In the genomic region with DNA sequence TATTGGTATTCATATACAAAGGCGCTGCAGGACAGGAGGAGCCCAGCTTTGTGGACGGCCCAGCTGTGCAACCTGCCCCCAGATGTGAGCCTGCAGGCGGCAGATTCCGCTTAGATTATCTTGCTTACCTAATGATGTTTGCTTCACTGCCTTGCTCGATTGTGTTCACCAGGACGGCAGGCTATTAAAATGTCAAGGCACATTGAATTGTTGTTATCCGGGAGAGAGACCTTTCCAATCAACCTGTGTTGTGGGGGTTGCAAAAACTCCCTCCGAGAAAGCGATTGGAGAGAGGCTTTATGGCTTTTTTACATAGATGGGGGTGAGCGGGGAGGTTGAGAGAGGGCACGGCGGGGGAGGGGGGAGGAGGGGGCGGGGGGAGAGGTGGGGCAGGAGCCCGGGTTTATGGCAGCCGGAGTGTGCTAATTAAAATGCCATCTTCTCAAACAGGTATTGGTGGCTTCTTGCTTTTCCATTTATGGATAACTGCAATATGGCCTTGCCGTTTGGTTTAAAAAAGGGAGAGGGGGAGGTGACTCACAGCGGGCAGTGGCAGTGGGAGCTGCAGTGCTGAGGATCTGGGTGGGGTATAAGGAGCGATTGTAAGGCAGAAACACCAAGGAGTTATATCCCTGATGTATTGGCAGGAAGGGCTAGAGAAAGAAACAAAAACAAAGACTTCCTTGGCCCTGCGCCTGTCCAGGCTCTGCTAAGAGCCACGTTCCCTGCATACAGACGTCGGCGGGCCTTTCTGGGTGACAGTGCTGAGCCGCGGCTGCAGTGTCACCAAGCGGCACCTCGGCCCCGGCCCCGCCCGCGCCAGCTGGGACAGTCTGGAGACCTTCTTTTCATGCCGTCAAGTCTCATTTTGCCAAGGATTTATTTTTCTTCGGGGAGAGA, we compare ENCODE assay signal across 8 cellular contexts.
DNase-seq lines count a peak whose midpoint lies in the region; TF ChIP-seq lines count a peak whose summit lies in the region.

No MANE protein-coding gene starts in this region.

- H2AFZ ChIP-seq in H9 (ENCODE audit: low read length) (peak overlapping the region; percentile 70), Loucy (ENCODE audit: low read length) (peak overlapping the region; percentile 48), hepatocyte (peak overlapping the region; percentile 88)

- H3K4me3 ChIP-seq in GM06990 (replicated peaks; ENCODE audit: low read depth, low read length) (peak overlapping the region; percentile 65), Loucy (ENCODE audit: low read length, poor library complexity, severe bottlenecking) (peak overlapping the region; percentile 99), astrocyte of the cerebellum (ENCODE audit: low read depth, low read length) (peak overlapping the region; percentile 67), hepatocyte (peak overlapping the region; percentile 61)

- H3F3A ChIP-seq in Loucy (ENCODE audit: low read depth): peaks cover 4% of the 10 kb centered on the region; the same call in 1 of the 2 replicates

- H3K4me1 Mint-ChIP-seq in H9: peaks cover 16 to 32% of the 10 kb centered on the region in 2 experiments
- H3K4me1 Mint-ChIP-seq in T-helper 1 cell treated with Interleukin-12 subunit alpha and Interleukin-12 subunit beta and Interleukin-4 antibody, amounts not matched to agents 30 μg/mL and 1 μg/mL, for 36 hours (ENCODE audit: low read depth): peaks cover 25% of the 10 kb centered on the region

- no peaks in the 10 kb centered on the region for H3K27me3 ChIP-seq in GM06990 (replicated peaks; ENCODE audit: control insufficient read depth, insufficient read depth, low read length)
- no peaks in the 10 kb centered on the region for H3K27me3 ChIP-seq in H9 (ENCODE audit: insufficient read depth, low read length)
- no peaks in the 10 kb centered on the region for H3K27me3 ChIP-seq in Loucy (ENCODE audit: insufficient read depth, low read length, poor library complexity, severe bottlenecking)
- no peaks in the 10 kb centered on the region for H3K27me3 ChIP-seq in hepatocyte

- no peak overlapping the region for H4K5ac ChIP-seq in H9 (ENCODE audit: insufficient read length, low read depth, low read length)

- H3K18ac ChIP-seq in H9 (ENCODE audit: insufficient read length, low read depth, low read length): peak overlapping the region; percentile 94

- peak overlapping the region; percentile 96 to 99 (median 98) for H3K27ac Mint-ChIP-seq in H9
- peak overlapping the region; percentile 97 for H3K27ac Mint-ChIP-seq in T-helper 1 cell treated with Interleukin-12 subunit alpha and Interleukin-12 subunit beta and Interleukin-4 antibody, amounts not matched to agents 30 μg/mL and 1 μg/mL, for 36 hours

- no peaks in the 10 kb centered on the region for H3K79me1 ChIP-seq in H9 (ENCODE audit: insufficient read depth, low read depth, low read length, poor library complexity, severe bottlenecking)

- H3K9me2 ChIP-seq in Loucy (replicated peaks; ENCODE audit: low read depth, low read length) (no peaks in the 10 kb centered on the region), hepatocyte (replicated peaks; ENCODE audit: insufficient read depth) (no peaks in the 10 kb centered on the region)

- H3K4me2 ChIP-seq in H9 (ENCODE audit: insufficient read depth, insufficient read length, low read length): peak overlapping the region; percentile 98
- peak overlapping the region; percentile 73 for H3K4me2 ChIP-seq in Loucy (ENCODE audit: low read depth, low read length, poor library complexity, severe bottlenecking)
- peak overlapping the region; percentile 91 for H3K4me2 ChIP-seq in hepatocyte

- H4K91ac ChIP-seq in H9 (ENCODE audit: insufficient read length, low read depth, low read length): peak overlapping the region; percentile 78

- H3K9me3 Mint-ChIP-seq in H9: no peaks in the 10 kb centered on the region
- no peaks in the 10 kb centered on the region for H3K9me3 Mint-ChIP-seq in T-helper 1 cell treated with Interleukin-12 subunit alpha and Interleukin-12 subunit beta and Interleukin-4 antibody, amounts not matched to agents 30 μg/mL and 1 μg/mL, for 36 hours

- H3K4me3 Mint-ChIP-seq in H9: peak overlapping the region; percentile 84 to 93
- peak overlapping the region; percentile 93 for H3K4me3 Mint-ChIP-seq in T-helper 1 cell treated with Interleukin-12 subunit alpha and Interleukin-12 subunit beta and Interleukin-4 antibody, amounts not matched to agents 30 μg/mL and 1 μg/mL, for 36 hours

- H2BK20ac ChIP-seq in H9 (ENCODE audit: low read depth, low read length, poor library complexity, severe bottlenecking): peak overlapping the region; percentile 95

- peaks cover 15% of the 10 kb centered on the region for H3K27me3 Mint-ChIP-seq in H9 (ENCODE audit: low read depth)
- H3K27me3 Mint-ChIP-seq in T-helper 1 cell treated with Interleukin-12 subunit alpha and Interleukin-12 subunit beta and Interleukin-4 antibody, amounts not matched to agents 30 μg/mL and 1 μg/mL, for 36 hours (ENCODE audit: low read depth): no peaks in the 10 kb centered on the region

- H3K9ac ChIP-seq in H9 (ENCODE audit: extremely low read depth, insufficient read length, low read length): peak overlapping the region; percentile 91
- H3K9ac ChIP-seq in Loucy (ENCODE audit: low read depth, low read length, poor library complexity, severe bottlenecking): peak overlapping the region; percentile 100

- H3K9me3 ChIP-seq in H9 (ENCODE audit: control insufficient read depth, low read depth, low read length) (no peaks in the 10 kb centered on the region), Loucy (ENCODE audit: insufficient read depth, low read depth, low read length) (no peaks in the 10 kb centered on the region), hepatocyte (ENCODE audit: low read depth) (no peaks in the 10 kb centered on the region)

- DNase-seq in GM06990 (ENCODE audit: extremely low read depth, insufficient read length): peak; percentile 62
- peak; percentile 65 for DNase-seq in H9
- no peak for DNase-seq in astrocyte of the cerebellum (ENCODE audit: low read depth)
- DNase-seq in hepatocyte (ENCODE audit: low spot score): peak; percentile 73
- DNase-seq in putamen (ENCODE audit: low spot score): peak; percentile 34
- no peak for DNase-seq in T1000 (lab: John Stamatoyannopoulos, UW)

- no peaks in the 10 kb centered on the region for H3K36me3 ChIP-seq in GM06990 (ENCODE audit: control insufficient read depth, insufficient read depth, low read length)
- no peaks in the 10 kb centered on the region for H3K36me3 ChIP-seq in Loucy (ENCODE audit: insufficient read depth, low read length)
- H3K36me3 ChIP-seq in hepatocyte (replicated peaks; ENCODE audit: insufficient read depth, low read depth): no peaks in the 10 kb centered on the region

- no peaks in the 10 kb centered on the region for H3K79me2 ChIP-seq in H9 (ENCODE audit: insufficient read depth, low read length)
- no peaks in the 10 kb centered on the region for H3K79me2 ChIP-seq in Loucy (ENCODE audit: insufficient read depth, low read length)
- H3K79me2 ChIP-seq in hepatocyte: no peaks in the 10 kb centered on the region

- H3K4me1 ChIP-seq in H9 (ENCODE audit: insufficient read depth, low read length) (0 out of 2 replicates have a peak, but pooled peaks cover 2% of the 10 kb centered on the region), Loucy (ENCODE audit: insufficient read depth, low read length, poor library complexity, severe bottlenecking) (peaks cover 48% of the 10 kb centered on the region), hepatocyte (ENCODE audit: insufficient read depth) (peaks cover 3% of the 10 kb centered on the region)

- peaks cover 11% of the 10 kb centered on the region for H3K23me2 ChIP-seq in H9 (ENCODE audit: insufficient read length, low read depth, low read length, poor library complexity, severe bottlenecking)

- peak overlapping the region; percentile 46 for H2BK5ac ChIP-seq in H9 (ENCODE audit: insufficient read length, low read length)

- H2BK15ac ChIP-seq in H9 (ENCODE audit: low read depth, low read length): no peak overlapping the region

- H3K36me3 Mint-ChIP-seq in H9 (ENCODE audit: insufficient read depth in 1 of 3, low read depth in 3 of 3): no peaks in the 10 kb centered on the region
- H3K36me3 Mint-ChIP-seq in T-helper 1 cell treated with Interleukin-12 subunit alpha and Interleukin-12 subunit beta and Interleukin-4 antibody, amounts not matched to agents 30 μg/mL and 1 μg/mL, for 36 hours (ENCODE audit: low read depth): no peaks in the 10 kb centered on the region

- no CpG with 5 or more reads among the region's 33 CpGs for WGBS in H9 (ENCODE audit: extremely low coverage, insufficient read length, low lambda C conversion rate)
- 7% methylated on average over 32 of the region's 33 CpGs for WGBS in hepatocyte (ENCODE audit: low lambda C conversion rate, missing lambda C conversion rate)

- no peak overlapping the region for H2BK120ac ChIP-seq in H9 (ENCODE audit: low read depth, low read length, poor library complexity, severe bottlenecking)

- no peak overlapping the region for H3K56ac ChIP-seq in H9 (ENCODE audit: insufficient read length, low read depth, low read length)

- in situ Hi-C loops in astrocyte of the cerebellum (cut with HindIII; ENCODE audit: low sequenced_read_pairs): no loop called here

- TF ChIP-seq CTCF in GM06990 (IDR thresholded peaks at IDR 0.05; ENCODE audit: insufficient read depth, low read length, poor library complexity, severe bottlenecking) (peak; percentile 22), H9 (conservative IDR thresholded peaks at IDR 0.05) (no peak), Loucy (conservative IDR thresholded peaks at IDR 0.05; ENCODE audit: low read length) (no peak; the same call in 1 of the 2 replicates), astrocyte of the cerebellum (IDR thresholded peaks at IDR 0.05; ENCODE audit: low read depth, low read length, missing control alignments) (no peak), hepatocyte (IDR thresholded peaks at IDR 0.05; ENCODE audit: poor library complexity) (peak; percentile 2)

- H2BK12ac ChIP-seq in H9 (ENCODE audit: insufficient read length, low read depth, low read length): no peak overlapping the region

- H3K4ac ChIP-seq in H9 (ENCODE audit: low read depth, low read length): peak overlapping the region; percentile 61; the same call in 1 of the 2 replicates

- H4K8ac ChIP-seq in H9 (replicated peaks; ENCODE audit: insufficient read length, low read depth, low read length): no peak overlapping the region

- H3T11ph ChIP-seq in H9 (ENCODE audit: low read length): peak overlapping the region; percentile 86

- H3K27ac ChIP-seq in H9 (ENCODE audit: insufficient read length, low read depth, low read length) (peak overlapping the region; percentile 22), hepatocyte (peak overlapping the region; percentile 90)

- H2AK5ac ChIP-seq in H9 (ENCODE audit: insufficient read length, low read length): no peak overlapping the region

- H3K14ac ChIP-seq in H9 (ENCODE audit: insufficient read depth, low read length): peak overlapping the region; percentile 97

- H4K20me1 ChIP-seq in H9 (ENCODE audit: control insufficient read depth, insufficient read depth, insufficient read length) (no peaks in the 10 kb centered on the region), Loucy (ENCODE audit: insufficient read depth, low read length, poor library complexity, severe bottlenecking) (no peaks in the 10 kb centered on the region), hepatocyte (ENCODE audit: insufficient read depth, poor library complexity, severe bottlenecking) (no peaks in the 10 kb centered on the region)

- no peak overlapping the region for H3K23ac ChIP-seq in H9 (ENCODE audit: insufficient read length, low read depth, low read length)

Comparison
In these comparisons a context has a peak if more than half of its experiments do, and no peak if none do; other contexts are left out.
1. DNase-seq: peak in GM06990 (single experiment), H9 (single experiment), hepatocyte (single experiment) and putamen (single experiment); none in astrocyte of the cerebellum (single experiment) and T1000 (single experiment).
2. CTCF ChIP-seq: peak in GM06990 (single experiment) and hepatocyte (single experiment); none in H9 (single experiment), Loucy (single experiment) and astrocyte of the cerebellum (single experiment).
3. Peak in every context shown above with its lines, with median percentiles within 50 percentile points of each other: H3K4me3 ChIP-seq, H2AFZ ChIP-seq and H3K4me2 ChIP-seq.